28 cellular contexts compared by ENCODE assay signal in genomic region chr10:111234903-111235302, GRCh38.
"Had no signal": no experiment of that assay in that cellular context is flagged by ENCODE, and none has a peak within 500 bp of the region (broad histone marks: within the 10 kb centered on the region; RNA-seq: fewer than 3 reads in every experiment).

No MANE protein-coding gene starts in this region.

- H3K4me1 ChIP-seq: colonic mucosa, esophagus squamous epithelium, foreskin keratinocyte, gastrocnemius medialis, gastroesophageal sphincter, heart left ventricle, heart right ventricle had no signal

- H3K36me3 ChIP-seq: colonic mucosa, esophagus squamous epithelium, gastrocnemius medialis, gastroesophageal sphincter, heart left ventricle, heart right ventricle had no signal

- FAIRE-seq: colon, endometrium, endothelial cell of umbilical vein, frontal cortex had no signal

- H3K27ac Mint-ChIP-seq: dendritic cell treated with granulocyte-macrophage colony-stimulating factor and Interleukin-4, amounts not matched to agents 40 ng/mL and 50 ng/mL, for 4 days; effector memory CD8-positive, alpha-beta T cell; endodermal cell had no signal

- H3K4me3 Mint-ChIP-seq: dendritic cell treated with granulocyte-macrophage colony-stimulating factor and Interleukin-4, amounts not matched to agents 40 ng/mL and 50 ng/mL, for 4 days; effector memory CD8-positive, alpha-beta T cell; endodermal cell had no signal

- H3K9me3 ChIP-seq: colonic mucosa, esophagus squamous epithelium, gastrocnemius medialis, gastroesophageal sphincter, heart right ventricle had no signal

- H3K4me3 ChIP-seq: colonic mucosa, coronary artery, dorsolateral prefrontal cortex, esophagus squamous epithelium, gastrocnemius medialis, gastroesophageal sphincter, heart left ventricle, heart right ventricle had no signal

- H3K27me3 ChIP-seq: colonic mucosa, esophagus squamous epithelium, foreskin keratinocyte, gastrocnemius medialis, gastroesophageal sphincter had no signal

- H3K4me1 Mint-ChIP-seq: endodermal cell had no signal

- H3K9me3 Mint-ChIP-seq: dendritic cell treated with granulocyte-macrophage colony-stimulating factor and Interleukin-4, amounts not matched to agents 40 ng/mL and 50 ng/mL, for 4 days; endodermal cell had no signal

- DNase-seq: colonic mucosa; cortex of kidney; dermis blood vessel endothelial cell; dorsolateral prefrontal cortex; effector CD4-positive, alpha-beta T cell; effector CD8-positive, alpha-beta T cell; effector memory CD4-positive, alpha-beta T cell; effector memory CD8-positive, alpha-beta T cell; endodermal cell; erythroblast; esophagus squamous epithelium; foreskin fibroblast; foreskin keratinocyte; foreskin melanocyte; gastrocnemius medialis; glutamatergic neuron; head of caudate nucleus; heart left ventricle; heart right ventricle had no signal

- H3K27ac ChIP-seq: colonic mucosa, coronary artery, dorsolateral prefrontal cortex, epithelial cell of prostate, esophagus squamous epithelium, foreskin keratinocyte, gastrocnemius medialis, gastroesophageal sphincter, heart left ventricle, heart right ventricle had no signal

- ATAC-seq: effector memory CD8-positive, alpha-beta T cell; esophagus mucosa; foreskin keratinocyte; gastrocnemius medialis; gastroesophageal sphincter; heart left ventricle; heart right ventricle had no signal

- H3K27me3 Mint-ChIP-seq: dendritic cell treated with granulocyte-macrophage colony-stimulating factor and Interleukin-4, amounts not matched to agents 40 ng/mL and 50 ng/mL, for 4 days had no signal
